In genomic region chr10:126461289-126461688, GRCh38 we compare ENCODE assay signal across 30 cellular contexts.
"Had no signal": no experiment of that assay in that cellular context is flagged by ENCODE, and none has a peak within 500 bp of the region (broad histone marks: within the 10 kb centered on the region; RNA-seq: fewer than 3 reads in every experiment).

No MANE protein-coding gene starts in this region.

- H3K4me1 Mint-ChIP-seq: naive thymus-derived CD8-positive, alpha-beta T cell; stimulated activated memory B cell treated with anti-CD40 and anti-IgM and Interleukin-4, amounts not matched to agents 10 μg/mL and 1 μg/mL and 100 μg/mL, for 72 hours; stimulated activated naive CD8-positive, alpha-beta T cell treated with anti-CD3 and anti-CD28 coated beads, Interleukin-15, amount 100 ng/mL, for 72 hours had no signal

- H3K9me3 ChIP-seq: neutrophil, ovary, psoas muscle, right lobe of liver, sigmoid colon, suprapubic skin, testis, tibial artery, transverse colon, upper lobe of right lung, uterus had no signal

- ATAC-seq: naive thymus-derived CD8-positive, alpha-beta T cell; natural killer cell treated with Interleukin-12 subunit alpha and Interleukin-12 subunit beta and Interleukin-15 and Interleukin-18, amount 100 ng/mL, for 72 hours; psoas muscle; right cardiac atrium; right lobe of liver; stimulated activated memory B cell treated with anti-CD40 and anti-IgM and Interleukin-4, amounts not matched to agents 10 μg/mL and 1 μg/mL and 100 μg/mL, for 72 hours; stimulated activated naive CD8-positive, alpha-beta T cell treated with anti-CD3 and anti-CD28 coated beads, Interleukin-15, amount 100 ng/mL, for 72 hours; stimulated activated naive CD8-positive, alpha-beta T cell treated with anti-CD3 and anti-CD28 coated beads, Interleukin-15, Interleukin-2, amounts not matched to agents 100 U/mL and 50 U/mL, for 24 hours; upper lobe of right lung had no signal

- H3K36me3 ChIP-seq: neutrophil, ovary, right lobe of liver, sigmoid colon, suprapubic skin, tibial artery, transverse colon, upper lobe of right lung, uterus had no signal

- H3K79me2 ChIP-seq: parathyroid adenoma had no signal

- H3K9me3 Mint-ChIP-seq: natural killer cell treated with Interleukin-12 subunit alpha and Interleukin-12 subunit beta and Interleukin-15 and Interleukin-18, amount 100 ng/mL, for 72 hours; nephron progenitor cell; stimulated activated memory B cell treated with anti-CD40 and anti-IgM and Interleukin-4, amounts not matched to agents 10 μg/mL and 1 μg/mL and 100 μg/mL, for 72 hours had no signal

- DNase-seq: naive thymus-derived CD8-positive, alpha-beta T cell; nephron progenitor cell; nucleus accumbens; ovary; psoas muscle; right cardiac atrium; right lobe of liver; sigmoid colon; small intestine; stimulated activated CD4-positive, alpha-beta T cell treated with anti-CD3 and anti-CD28 coated beads, Interleukin-15, amount 100 ng/mL, for 24 hours; stimulated activated CD4-positive, alpha-beta T cell treated with anti-CD3 and anti-CD28 coated beads, Interleukin-2, amount 100 ng/mL, for 24 hours; stimulated activated CD4-positive, alpha-beta T cell treated with anti-CD3 and anti-CD28 coated beads, Interleukin-2, amount 100 ng/mL, for 48 hours; stimulated activated CD4-positive, alpha-beta T cell treated with anti-CD3 and anti-CD28 coated beads, Interleukin-4, amount 100 ng/mL, for 24 hours; stimulated activated naive CD4-positive, alpha-beta T cell; stimulated activated naive CD8-positive, alpha-beta T cell treated with anti-CD3 and anti-CD28 coated beads, Interleukin-15, amount 100 ng/mL, for 72 hours; stimulated activated naive CD8-positive, alpha-beta T cell treated with anti-CD3 and anti-CD28 coated beads, Interleukin-15, Interleukin-2, amounts not matched to agents 100 U/mL and 50 U/mL, for 24 hours; substantia nigra; testis; tibial artery; transverse colon; upper lobe of right lung; uterus had no signal

- H3K36me3 Mint-ChIP-seq: naive thymus-derived CD8-positive, alpha-beta T cell; natural killer cell treated with Interleukin-12 subunit alpha and Interleukin-12 subunit beta and Interleukin-15 and Interleukin-18, amount 100 ng/mL, for 72 hours; stimulated activated memory B cell treated with anti-CD40 and anti-IgM and Interleukin-4, amounts not matched to agents 10 μg/mL and 1 μg/mL and 100 μg/mL, for 72 hours; type B pancreatic cell had no signal

- H3K4me3 ChIP-seq: ovary, psoas muscle, right lobe of liver, sigmoid colon, suprapubic skin, testis, tibial artery, transverse colon, upper lobe of right lung, uterus had no signal

- H3K27ac ChIP-seq: neutrophil, ovary, parathyroid adenoma, psoas muscle, right lobe of liver, sigmoid colon, suprapubic skin, testis, tibial artery, transverse colon, upper lobe of right lung, uterus had no signal

- H3K4me3 Mint-ChIP-seq: naive thymus-derived CD8-positive, alpha-beta T cell; natural killer cell treated with Interleukin-12 subunit alpha and Interleukin-12 subunit beta and Interleukin-15 and Interleukin-18, amount 100 ng/mL, for 72 hours; nephron progenitor cell; neural crest cell; stimulated activated memory B cell treated with anti-CD40 and anti-IgM and Interleukin-4, amounts not matched to agents 10 μg/mL and 1 μg/mL and 100 μg/mL, for 72 hours; stimulated activated naive CD8-positive, alpha-beta T cell treated with anti-CD3 and anti-CD28 coated beads, Interleukin-15, amount 100 ng/mL, for 72 hours; type B pancreatic cell had no signal

- H3K27ac Mint-ChIP-seq: naive thymus-derived CD8-positive, alpha-beta T cell; natural killer cell treated with Interleukin-12 subunit alpha and Interleukin-12 subunit beta and Interleukin-15 and Interleukin-18, amount 100 ng/mL, for 72 hours; nephron progenitor cell; progenitor cell of endocrine pancreas; stimulated activated memory B cell treated with anti-CD40 and anti-IgM and Interleukin-4, amounts not matched to agents 10 μg/mL and 1 μg/mL and 100 μg/mL, for 72 hours; stimulated activated naive CD8-positive, alpha-beta T cell treated with anti-CD3 and anti-CD28 coated beads, Interleukin-15, amount 100 ng/mL, for 72 hours; type B pancreatic cell had no signal

- H2AFZ ChIP-seq: parathyroid adenoma had no signal

- H3K9ac ChIP-seq: parathyroid adenoma had no signal

- H3K27me3 ChIP-seq: neutrophil, ovary, right lobe of liver, testis, tibial artery, transverse colon, upper lobe of right lung, uterus had no signal

- H3K4me1 ChIP-seq: parathyroid adenoma, psoas muscle, suprapubic skin, testis, transverse colon, upper lobe of right lung, uterus had no signal
